Comparison of ENCODE assay signal across 8 cellular contexts in the genomic region with DNA sequence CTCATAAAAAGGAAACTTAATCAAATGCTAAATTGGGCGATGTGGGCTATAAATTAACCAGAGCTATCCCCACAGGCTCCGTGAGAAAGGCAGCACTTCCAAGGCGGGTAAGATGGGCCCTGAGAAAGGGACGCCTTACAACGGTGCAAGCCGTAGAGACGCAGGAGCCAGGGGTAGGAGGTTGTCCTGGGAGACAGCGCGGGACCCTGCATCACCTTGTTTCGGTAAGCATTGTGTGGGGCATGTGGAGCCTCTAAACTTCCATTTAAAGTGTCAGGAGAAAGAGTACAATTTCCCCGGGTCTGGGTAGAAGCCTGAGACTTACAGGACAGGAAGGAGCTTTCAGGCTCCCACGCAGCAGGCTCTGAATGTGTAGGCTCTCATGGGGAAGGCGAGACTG. TPM values are rescaled to one million over a fixed set of nuclear protein-coding genes. Genes with fewer than 3 reads are reported as not detected.
A peak's percentile ranks its signal among the peaks of the same experiment; 100 is the strongest.
DNase-seq lines count a peak whose midpoint lies in the region; ATAC-seq and TF ChIP-seq lines count a peak whose summit lies in the region.

No MANE protein-coding gene starts in this region.

- CTCF ChIA-PET in activated naive CD4-positive, alpha-beta T cell treated with anti-CD3 and anti-CD28 coated beads, Interleukin-2, amount 10 ng/mL, durations not matched to agents 7 days and 5 days (lab: Charles Lee) = interaction anchor here (0.9 kb wide), 1 partner anchor 26 kb away, joined by 3 read pairs; no protein-coding TSS in a partner anchor

- TF ChIP-seq POLR2A in upper lobe of left lung (IDR thresholded peaks at IDR 0.05) = no peak

- H2BK120ac ChIP-seq in mesenchymal stem cell (ENCODE audit: low read depth, low read length) = no peak overlapping the region

- WGBS in mesenchymal stem cell = 41% methylated on average over 13 of the region's 13 CpGs
- WGBS in upper lobe of left lung, 2 donors = 35 to 37% methylated on average over 13 of the region's 13 CpGs

- no peaks in the 10 kb centered on the region for H3K36me3 Mint-ChIP-seq in activated naive CD4-positive, alpha-beta T cell treated with anti-CD3 and anti-CD28 coated beads, Interleukin-2, amount 10 ng/mL, durations not matched to agents 7 days and 5 days
- no peaks in the 10 kb centered on the region for H3K36me3 Mint-ChIP-seq in brain

- no peaks in the 10 kb centered on the region for H3K27me3 Mint-ChIP-seq in activated naive CD4-positive, alpha-beta T cell treated with anti-CD3 and anti-CD28 coated beads, Interleukin-2, amount 10 ng/mL, durations not matched to agents 7 days and 5 days
- H3K27me3 Mint-ChIP-seq in brain = peaks cover 4% of the 10 kb centered on the region

- H3K27ac Mint-ChIP-seq in activated naive CD4-positive, alpha-beta T cell treated with anti-CD3 and anti-CD28 coated beads, Interleukin-2, amount 10 ng/mL, durations not matched to agents 7 days and 5 days = peak overlapping the region; percentile 95
- peak overlapping the region; percentile 61 to 95 (median 68) for H3K27ac Mint-ChIP-seq in brain

- DNase-seq in activated naive CD4-positive, alpha-beta T cell treated with anti-CD3 and anti-CD28 coated beads, Interleukin-2, amount 10 ng/mL, durations not matched to agents 7 days and 5 days = no peak
- no peak for DNase-seq in activated naive CD4-positive, alpha-beta T cell treated with anti-CD3 and anti-CD28 coated beads, Interleukin-2, amount 50 U/mL, for 16 hours
- DNase-seq in mesenchymal stem cell = no peak
- no peak for DNase-seq in upper lobe of left lung
- no peak for DNase-seq in LoVo (ENCODE audit: low spot score)
- no peak for DNase-seq in head of caudate nucleus

- no peak for TF ChIP-seq CTCF in brain (conservative IDR thresholded peaks at IDR 0.05)
- TF ChIP-seq CTCF in upper lobe of left lung (IDR thresholded peaks at IDR 0.05) = no peak

- H3K9ac ChIP-seq in mesenchymal stem cell (ENCODE audit: low read length) = peak overlapping the region; percentile 99

- H3K4me1 Mint-ChIP-seq in activated naive CD4-positive, alpha-beta T cell treated with anti-CD3 and anti-CD28 coated beads, Interleukin-2, amount 10 ng/mL, durations not matched to agents 7 days and 5 days = peaks cover 33% of the 10 kb centered on the region
- H3K4me1 Mint-ChIP-seq in brain = peaks cover 49% of the 10 kb centered on the region

- no peak overlapping the region for H2BK5ac ChIP-seq in mesenchymal stem cell (ENCODE audit: low read depth, low read length, poor library complexity, severe bottlenecking)

- H3K4me1 ChIP-seq in mesenchymal stem cell (ENCODE audit: control insufficient read depth, insufficient read depth, low read depth, low read length) (peaks cover 39% of the 10 kb centered on the region), upper lobe of left lung (peaks cover 41 to 52% (median 46%) of the 10 kb centered on the region in 4 donors)

- no peak overlapping the region for H3K23ac ChIP-seq in mesenchymal stem cell (ENCODE audit: low read length in 2 of 2)

- intact Hi-C loops in head of caudate nucleus (cut with DNase I) = loop anchor here (2.0 kb wide), 1 partner anchor 31 kb away; the partner anchor contains the start of gene TRAF3IP1

- H3K27me3 ChIP-seq in mesenchymal stem cell (ENCODE audit: control insufficient read depth in 1 of 2, insufficient read depth in 1 of 2, low read length in 2 of 2) (peaks cover 9 to 13% of the 10 kb centered on the region in 2 experiments), upper lobe of left lung (no peaks in the 10 kb centered on the region)

- H3K14ac ChIP-seq in mesenchymal stem cell (ENCODE audit: low read length in 2 of 2) = no peak overlapping the region

- no peaks in the 10 kb centered on the region for H3K9me3 Mint-ChIP-seq in activated naive CD4-positive, alpha-beta T cell treated with anti-CD3 and anti-CD28 coated beads, Interleukin-2, amount 10 ng/mL, durations not matched to agents 7 days and 5 days
- no peaks in the 10 kb centered on the region for H3K9me3 Mint-ChIP-seq in brain

- no peak overlapping the region for H2AK5ac ChIP-seq in mesenchymal stem cell (ENCODE audit: low read length, severe bottlenecking)

- no peaks in the 10 kb centered on the region for H3K36me3 ChIP-seq in mesenchymal stem cell (ENCODE audit: control insufficient read depth in 1 of 2, insufficient read depth in 2 of 2, low read depth in 1 of 2, low read length in 2 of 2)
- no peaks in the 10 kb centered on the region for H3K36me3 ChIP-seq in upper lobe of left lung

- H3K4me2 ChIP-seq in mesenchymal stem cell (ENCODE audit: low read length, poor library complexity, severe bottlenecking) = peak overlapping the region; percentile 96

- no peak overlapping the region for H3K4ac ChIP-seq in mesenchymal stem cell (ENCODE audit: low read depth in 1 of 2, low read length in 2 of 2)

- peaks cover 9% of the 10 kb centered on the region for H3K79me1 ChIP-seq in mesenchymal stem cell (replicated peaks; ENCODE audit: low read length, poor library complexity, severe bottlenecking)

- no peak overlapping the region for H2AFZ ChIP-seq in mesenchymal stem cell (ENCODE audit: low read depth, low read length)

- no peak overlapping the region for H2BK15ac ChIP-seq in mesenchymal stem cell (ENCODE audit: low read depth, poor library complexity, severe bottlenecking)

- TF ChIP-seq EP300 in upper lobe of left lung (IDR thresholded peaks at IDR 0.05) = no peak

- no peak overlapping the region for H3K18ac ChIP-seq in mesenchymal stem cell (ENCODE audit: low read depth in 1 of 2, low read length in 2 of 2)

- no peak for ATAC-seq in upper lobe of left lung (ENCODE audit: low FRiP score in 2 of 2)
- no peak for ATAC-seq in GM21723 (IDR thresholded peaks at IDR 0.05; ENCODE audit: unreplicated experiment)

- H3K4me3 ChIP-seq in mesenchymal stem cell (ENCODE audit: insufficient read depth in 1 of 2, low read depth in 1 of 2, low read length in 2 of 2) (peak overlapping the region in 1 of 2 experiments; percentile 95), upper lobe of left lung (peak overlapping the region in 3 of 4 donors; percentile 69 to 85 (median 70))

- H3K9me3 ChIP-seq in mesenchymal stem cell (ENCODE audit: control insufficient read depth, low read length) (no peaks in the 10 kb centered on the region), upper lobe of left lung (no peaks in the 10 kb centered on the region)

- peak overlapping the region; percentile 90 for H3K4me3 Mint-ChIP-seq in activated naive CD4-positive, alpha-beta T cell treated with anti-CD3 and anti-CD28 coated beads, Interleukin-2, amount 10 ng/mL, durations not matched to agents 7 days and 5 days
- peak overlapping the region; percentile 83 to 97 (median 90) for H3K4me3 Mint-ChIP-seq in brain

- no peak overlapping the region for H2BK12ac ChIP-seq in mesenchymal stem cell (ENCODE audit: low read length in 2 of 2)

- H4K8ac ChIP-seq in mesenchymal stem cell (ENCODE audit: low read length) = peak overlapping the region; percentile 36

- H4K91ac ChIP-seq in mesenchymal stem cell (ENCODE audit: low read length) = no peak overlapping the region

- no peak overlapping the region for H3K27ac ChIP-seq in mesenchymal stem cell (ENCODE audit: low read length, poor library complexity, severe bottlenecking)
- H3K27ac ChIP-seq in upper lobe of left lung = peak overlapping the region; percentile 89 to 91 (median 91)

RNA-seq across cellular contexts. Expression of gene PER2, which starts 1.2 kb away (rescaled TPM):
- polyA plus RNA-seq in brain (ENCODE audit: insufficient read depth, low read depth, low replicate concordance) = 5.6 TPM
- 1.1 TPM for polyA plus RNA-seq in mesenchymal stem cell (2013, experiment 1 of 2)
- polyA plus RNA-seq in mesenchymal stem cell (2013, experiment 2 of 2) = 1.1 TPM
- total RNA-seq in upper lobe of left lung = 10 to 100 TPM; 12.9 to 28.7 (median 18.1) TPM

RNA-seq across cellular contexts. Expression of gene TRAF3IP1, which starts 30.7 kb away (rescaled TPM):
- 7.9 TPM for polyA plus RNA-seq in brain (ENCODE audit: insufficient read depth, low read depth, low replicate concordance)
- polyA plus RNA-seq in mesenchymal stem cell (2013, experiment 1 of 2) = 15.5 TPM
- 15.2 TPM for polyA plus RNA-seq in mesenchymal stem cell (2013, experiment 2 of 2)
- total RNA-seq in upper lobe of left lung = 10 to 100 TPM; 14.0 to 26.8 (median 18.8) TPM

RNA-seq across cellular contexts. Expression of gene HES6, which starts 49.7 kb away (rescaled TPM):
- 572 TPM for polyA plus RNA-seq in brain (ENCODE audit: insufficient read depth, low read depth, low replicate concordance)
- 3.5 TPM for polyA plus RNA-seq in mesenchymal stem cell (2013, experiment 1 of 2)
- 2.9 TPM for polyA plus RNA-seq in mesenchymal stem cell (2013, experiment 2 of 2)
- total RNA-seq in upper lobe of left lung = 10 to 100 TPM in 3 of 6 donors, 1 to 10 TPM in 3; 5.2 to 15.8 (median 9.4) TPM
